1 cellular context compared by ENCODE assay signal in genomic region chr11:3841426-3842304, GRCh38.
TF ChIP-seq lines count a peak whose summit lies in the region.

No MANE protein-coding gene starts in this region.

TF ChIP-seq in GM23338, 12 proteins besides CTCF, POLR2A, EP300 and RAD21 (continued from another document):
- no peak for TF ChIP-seq REST (IDR thresholded peaks at IDR 0.05; ENCODE audit: unreplicated experiment)
- no peak for TF ChIP-seq ZNF114 (CRISPR knock-in tag; IDR thresholded peaks at IDR 0.05)
- no peak for TF ChIP-seq STAT1 (IDR thresholded peaks at IDR 0.05; ENCODE audit: unreplicated experiment)
- TF ChIP-seq CREB1 (CRISPR knock-in tag; IDR thresholded peaks at IDR 0.05; ENCODE audit: low read depth) = no peak
- TF ChIP-seq ZNF462 (CRISPR knock-in tag; IDR thresholded peaks at IDR 0.05) = no peak
- TF ChIP-seq ETS1 (IDR thresholded peaks at IDR 0.05) = no peak
- no peak for TF ChIP-seq POLR2AphosphoS5 (IDR thresholded peaks at IDR 0.05; ENCODE audit: low read depth)
- TF ChIP-seq NANOG (IDR thresholded peaks at IDR 0.05; ENCODE audit: borderline replicate concordance) = no peak
- no peak for TF ChIP-seq EZH2 (IDR thresholded peaks at IDR 0.05; ENCODE audit: low read depth, unreplicated experiment)
TF ChIP-seq in GM23338: peak in this region for 0.
